31 cellular contexts compared by ENCODE assay signal in the genomic region with DNA sequence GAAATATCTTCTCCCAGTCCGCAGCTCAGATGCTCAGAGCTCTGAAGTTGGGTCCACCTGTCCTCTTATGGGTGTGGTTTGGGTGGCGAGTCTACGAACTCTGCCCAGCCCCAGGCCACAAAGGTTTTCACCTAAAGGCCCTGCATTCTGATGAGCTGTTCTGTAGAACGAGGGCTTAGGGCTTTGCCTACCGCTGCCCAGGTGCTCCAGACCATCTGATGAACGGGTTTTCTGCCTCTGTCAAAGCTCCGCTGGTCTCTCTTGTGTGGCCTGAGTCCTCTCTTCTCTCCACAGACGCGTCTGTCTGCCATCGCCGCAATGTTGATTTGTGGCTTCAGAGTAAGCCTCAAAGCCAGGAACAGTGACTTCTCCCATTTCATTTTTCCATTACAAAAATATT. TPM values are rescaled to one million over a fixed set of nuclear protein-coding genes. Genes with fewer than 3 reads are reported as not detected.
"Had no signal": no experiment of that assay in that cellular context is flagged by ENCODE, and none has a peak within 500 bp of the region (broad histone marks: within the 10 kb centered on the region; RNA-seq: fewer than 3 reads in every experiment).

No MANE protein-coding gene starts in this region.

- H3K36me3 ChIP-seq: SJSA1 had no signal

- H3K27me3 ChIP-seq: adrenal gland, Peyer's patch, SJSA1 had no signal

- H3K27ac ChIP-seq: adrenal gland, KMS-11, Peyer's patch, SJSA1 had no signal

- ATAC-seq: activated CD4-positive, alpha-beta T cell treated with anti-CD3 and anti-CD28 coated beads for 36 hours; activated CD4-positive, CD25-positive, alpha-beta regulatory T cell treated with anti-CD3 and anti-CD28 coated beads, Interleukin-2, amount 50 U/mL, for 24 hours; activated T-cell treated with anti-CD3 and anti-CD28 coated beads, Interleukin-2, amount 50 U/mL, for 4 hours; PC-3; WTC11 had no signal

- H3K9me3 ChIP-seq: adrenal gland, Peyer's patch, SJSA1, SK-N-SH had no signal

- H3K4me1 ChIP-seq: Peyer's patch, SJSA1 had no signal

- H3K9ac ChIP-seq: KMS-11, SK-N-SH had no signal

- FAIRE-seq: bronchial epithelial cell, TTC549 had no signal

- H3K4me3 ChIP-seq: adrenal gland, Peyer's patch, SJSA1 had no signal

- H3K4me2 ChIP-seq: KMS-11, SK-N-SH had no signal

- DNase-seq: activated CD4-positive, alpha-beta memory T cell treated with anti-CD3 and anti-CD28 coated beads for 36 hours; activated CD4-positive, alpha-beta T cell treated with anti-CD3 and anti-CD28 coated beads for 36 hours; activated CD4-positive, alpha-beta T cell treated with anti-CD3 and anti-CD28 coated beads, Interleukin-2, amount 10 ng/mL, durations not matched to agents 7 days and 5 days; activated CD8-positive, alpha-beta memory T cell treated with anti-CD3 and anti-CD28 coated beads, Interleukin-2, amount 50 U/mL, for 4 hours; activated gamma-delta T cell treated with Interleukin-2 at 50 U/mL for 16 hours; activated naive CD4-positive, alpha-beta T cell treated with anti-CD3 and anti-CD28 coated beads for 36 hours; activated T-cell treated with anti-CD3 and anti-CD28 coated beads for 4 hours; activated T-cell treated with anti-CD3 and anti-CD28 coated beads, Interleukin-2, amount 50 U/mL, for 4 hours; adrenal gland; caudate nucleus; MM.1S; MV-4-11; NCI-H1092; NCI-H1436 treated with DMSO at 0.1 percent for 48 hours; NCI-H1694 treated with DMSO at 0.1 percent for 48 hours; NCI-H2029; NCI-H345; NCI-H524 treated with DMSO at 0.1 percent for 48 hours; NK-92 treated with Interleukin-12 subunit alpha and Interleukin-12 subunit beta, amount 100 ng/mL, for 24 hours; PC-3; Peyer's patch; RPMI8226; SHP77; SK-N-SH had no signal

RNA-seq across cellular contexts. Expression of gene CPLX1, which starts 28.4 kb away (rescaled TPM):
- total RNA-seq: bronchial epithelial cell, LHCN-M2, SJSA1 had no signal
